7 cellular contexts compared by ENCODE assay signal in the genomic region with DNA sequence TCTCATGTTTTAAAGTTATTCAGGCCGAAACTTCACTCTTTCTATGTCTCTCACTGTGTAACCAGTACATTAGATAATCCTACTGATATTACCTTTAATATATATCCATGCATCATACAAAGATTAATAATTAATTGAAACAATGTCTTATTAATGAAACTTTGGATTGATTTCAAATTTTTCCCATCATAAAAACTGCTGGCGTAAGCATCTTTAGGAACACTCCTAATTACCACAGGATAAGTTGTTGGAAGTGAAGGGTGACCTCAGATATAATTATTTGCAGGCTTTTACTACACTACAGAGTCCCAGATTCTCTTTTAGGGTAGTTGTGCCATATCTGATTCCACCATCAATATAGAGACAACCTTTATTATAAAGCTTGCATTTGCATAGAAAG.
"Had no signal": no experiment of that assay in that cellular context is flagged by ENCODE, and none has a peak within 500 bp of the region (broad histone marks: within the 10 kb centered on the region; RNA-seq: fewer than 3 reads in every experiment).

No MANE protein-coding gene starts in this region.

- H2AFZ ChIP-seq: GM23248 had no signal

- H3K4me1 ChIP-seq: HAP-1 had no signal

- H3K9ac ChIP-seq: GM23248 had no signal

- H3K36me3 ChIP-seq: HAP-1 had no signal

- H3K27ac ChIP-seq: GM23248, HL-60 had no signal

- H3K4me3 ChIP-seq: GM23248, HAP-1 had no signal

- DNase-seq: GOT3, H7, HFFc6 had no signal

- ATAC-seq: HCT116 had no signal
